1 cellular context compared by ENCODE assay signal in the genomic region with DNA sequence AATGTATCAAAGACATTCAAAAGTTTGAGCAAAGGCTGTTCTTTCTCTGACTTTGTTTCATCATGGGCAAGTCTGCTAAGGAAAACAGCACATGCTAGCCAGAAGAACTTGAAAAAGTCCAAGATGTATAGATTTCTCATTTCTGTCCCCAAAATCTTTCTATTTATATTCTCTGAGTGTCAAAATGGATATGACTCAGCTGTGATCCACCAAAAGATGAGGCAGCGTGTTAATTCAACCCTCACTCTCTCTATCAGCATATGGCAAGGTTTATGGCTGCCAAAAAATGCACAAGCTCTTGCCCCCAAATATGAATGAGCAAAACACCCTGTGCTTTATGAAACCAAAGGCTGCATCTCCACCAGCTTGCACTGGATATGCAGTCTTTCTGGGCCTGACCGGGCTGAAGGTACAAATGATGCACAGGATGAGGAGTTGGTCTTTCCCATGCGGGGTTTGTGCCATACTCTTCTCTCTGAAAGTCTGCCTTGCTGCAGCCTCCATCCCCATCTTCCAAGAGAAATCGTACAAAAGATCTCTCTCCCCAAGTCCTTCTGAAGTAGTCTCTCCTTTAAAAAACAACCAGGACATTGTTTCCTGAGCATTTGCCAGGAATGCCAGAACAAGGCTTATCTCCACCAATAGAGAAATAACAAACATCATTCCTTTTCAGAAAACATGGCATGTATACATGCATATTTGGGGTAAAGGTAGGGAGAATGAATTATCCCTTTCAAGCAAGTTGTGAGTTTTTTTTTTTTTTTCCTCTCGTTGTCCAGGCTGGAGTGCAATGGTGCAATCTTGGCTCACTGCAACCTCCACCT.
TF ChIP-seq lines count a peak whose summit lies in the region.

No MANE protein-coding gene starts in this region.

TF ChIP-seq in IMR-90, 13 proteins besides CTCF, POLR2A, EP300 and RAD21:
- TF ChIP-seq MAZ (IDR thresholded peaks at IDR 0.05; ENCODE audit: borderline replicate concordance, low read depth, low read length) (no peak), CEBPB (IDR thresholded peaks at IDR 0.05; ENCODE audit: low read depth, low read length) (no peak), CHD1 (IDR thresholded peaks at IDR 0.05; ENCODE audit: low read depth, low read length) (no peak), MXI1 (IDR thresholded peaks at IDR 0.05; ENCODE audit: borderline replicate concordance, low read depth, low read length) (no peak), FOS (IDR thresholded peaks at IDR 0.05; ENCODE audit: low read depth, low read length) (no peak), SMC3 (IDR thresholded peaks at IDR 0.05; ENCODE audit: low read depth, low read length) (no peak), RCOR1 (IDR thresholded peaks at IDR 0.05; ENCODE audit: insufficient replicate concordance, low read length) (no peak)
- TF ChIP-seq, protein P1, sequence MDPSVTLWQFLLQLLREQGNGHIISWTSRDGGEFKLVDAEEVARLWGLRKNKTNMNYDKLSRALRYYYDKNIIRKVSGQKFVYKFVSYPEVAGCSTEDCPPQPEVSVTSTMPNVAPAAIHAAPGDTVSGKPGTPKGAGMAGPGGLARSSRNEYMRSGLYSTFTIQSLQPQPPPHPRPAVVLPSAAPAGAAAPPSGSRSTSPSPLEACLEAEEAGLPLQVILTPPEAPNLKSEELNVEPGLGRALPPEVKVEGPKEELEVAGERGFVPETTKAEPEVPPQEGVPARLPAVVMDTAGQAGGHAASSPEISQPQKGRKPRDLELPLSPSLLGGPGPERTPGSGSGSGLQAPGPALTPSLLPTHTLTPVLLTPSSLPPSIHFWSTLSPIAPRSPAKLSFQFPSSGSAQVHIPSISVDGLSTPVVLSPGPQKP (IDR thresholded peaks at IDR 0.05; ENCODE audit: borderline replicate concordance, low read depth, low read length): no peak
- TF ChIP-seq, protein P2, sequence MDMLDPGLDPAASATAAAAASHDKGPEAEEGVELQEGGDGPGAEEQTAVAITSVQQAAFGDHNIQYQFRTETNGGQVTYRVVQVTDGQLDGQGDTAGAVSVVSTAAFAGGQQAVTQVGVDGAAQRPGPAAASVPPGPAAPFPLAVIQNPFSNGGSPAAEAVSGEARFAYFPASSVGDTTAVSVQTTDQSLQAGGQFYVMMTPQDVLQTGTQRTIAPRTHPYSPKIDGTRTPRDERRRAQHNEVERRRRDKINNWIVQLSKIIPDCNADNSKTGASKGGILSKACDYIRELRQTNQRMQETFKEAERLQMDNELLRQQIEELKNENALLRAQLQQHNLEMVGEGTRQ (IDR thresholded peaks at IDR 0.05; ENCODE audit: low read depth, low read length): no peak
